8 cellular contexts compared by ENCODE assay signal in the genomic region with DNA sequence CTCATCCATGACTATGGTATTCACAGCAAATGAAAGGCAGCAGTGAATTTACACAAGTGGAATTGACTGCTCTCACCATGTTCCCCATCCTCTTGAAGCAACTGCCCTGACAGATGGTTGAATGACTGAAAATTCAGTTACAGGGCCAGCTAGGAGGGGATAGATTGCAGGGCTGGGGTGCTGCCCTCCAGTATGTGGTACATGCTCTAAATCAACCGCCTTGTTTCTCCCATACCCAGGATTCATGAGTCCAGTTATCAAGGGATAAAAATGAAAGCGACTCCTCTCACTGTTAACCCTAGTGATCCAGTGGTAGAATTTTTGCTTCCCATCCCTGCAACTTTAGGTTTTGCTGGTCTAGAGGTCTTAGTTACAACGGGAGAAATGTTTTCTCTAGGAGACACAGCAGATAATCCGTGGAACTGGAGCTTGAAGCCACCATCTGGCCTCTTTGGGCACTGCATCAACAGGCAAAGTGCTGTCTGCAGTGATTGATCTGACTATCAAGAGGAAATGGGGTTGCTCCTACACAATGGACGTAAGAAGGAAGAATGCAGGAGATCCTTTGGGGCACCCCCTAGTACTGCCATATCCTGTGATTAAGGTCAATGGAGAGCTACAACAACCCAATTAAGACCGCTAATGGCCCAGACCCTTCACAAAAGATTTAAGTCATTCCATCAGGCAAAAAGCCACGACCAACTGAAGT. TPM values are rescaled to one million over a fixed set of nuclear protein-coding genes. Genes with fewer than 3 reads are reported as not detected.
DNase-seq lines count a peak whose midpoint lies in the region; ATAC-seq and TF ChIP-seq lines count a peak whose summit lies in the region.

No MANE protein-coding gene starts in this region.

- H3K27me3 Mint-ChIP-seq in progenitor cell of endocrine pancreas = no peaks in the 10 kb centered on the region

- H3K27ac Mint-ChIP-seq in progenitor cell of endocrine pancreas = no peak overlapping the region

- no peaks in the 10 kb centered on the region for H3K9me3 Mint-ChIP-seq in progenitor cell of endocrine pancreas (ENCODE audit: low read depth)

- H3K9ac ChIP-seq in KMS-11 = no peak overlapping the region

- no peaks in the 10 kb centered on the region for H3K79me2 ChIP-seq in KMS-11 (ENCODE audit: insufficient read depth, low read depth)

- peak overlapping the region; percentile 41; the same call in 1 of the 2 replicates for H2AFZ ChIP-seq in KMS-11 (ENCODE audit: low read depth)

- H3K36me3 ChIP-seq in KMS-11 (ENCODE audit: insufficient read depth) = no peaks in the 10 kb centered on the region

- H3K36me3 Mint-ChIP-seq in progenitor cell of endocrine pancreas (ENCODE audit: insufficient read depth) = peaks cover 3% of the 10 kb centered on the region

- no peaks in the 10 kb centered on the region for H3K27me3 ChIP-seq in KMS-11 (ENCODE audit: insufficient read depth, low read depth)

- H3K4me2 ChIP-seq in KMS-11 = no peak overlapping the region

- peaks cover 15% of the 10 kb centered on the region for H3K4me1 ChIP-seq in KMS-11 (ENCODE audit: low read depth, poor library complexity, severe bottlenecking)

- no peak overlapping the region for H3K4me3 ChIP-seq in KMS-11 (IDR thresholded peaks at IDR 0.05; ENCODE audit: insufficient read depth, low read depth, low read length)

- ATAC-seq in GM18909 (IDR thresholded peaks at IDR 0.05; ENCODE audit: poor library complexity, unreplicated experiment) = peak; percentile 69

- TF ChIP-seq CTCF in KMS-11 (conservative IDR thresholded peaks at IDR 0.05; ENCODE audit: low read depth, low read length) (peak; percentile 87), progenitor cell of endocrine pancreas (IDR thresholded peaks at IDR 0.05; ENCODE audit: unreplicated experiment) (peak; percentile 62)

- peak; percentile 80 for DNase-seq in Ammon's horn (ENCODE audit: low spot score)
- DNase-seq in RKO (ENCODE audit: low spot score) = peak; percentile 70
- peak; percentile 14 for DNase-seq in activated T-helper 9 cell treated with anti-CD3 and anti-CD28 coated beads, Interleukin-2, amount 50 U/mL, for 16 hours (ENCODE audit: low read depth)
- DNase-seq in glomerular endothelial cell (ENCODE audit: extremely low read depth, low read depth, low spot score) = peak; percentile 31
- DNase-seq in progenitor cell of endocrine pancreas (ENCODE audit: low spot score, unreplicated experiment) = peak; percentile 12
- DNase-seq in GF-D8 (lab: John Stamatoyannopoulos, UW) = no peak

- peaks cover 2% of the 10 kb centered on the region for H3K4me1 Mint-ChIP-seq in progenitor cell of endocrine pancreas (ENCODE audit: low read depth)

- no peak overlapping the region for H3K27ac ChIP-seq in KMS-11

- no peak overlapping the region for H3K4me3 Mint-ChIP-seq in progenitor cell of endocrine pancreas (ENCODE audit: low read depth)

- H4K20me1 ChIP-seq in KMS-11 (ENCODE audit: insufficient read depth) = no peaks in the 10 kb centered on the region

RNA-seq across cellular contexts. Expression of a gene that starts 32.0 kb away (rescaled TPM):
- total RNA-seq in glomerular endothelial cell (42.2 and 47.3 TPM in 2 replicates), progenitor cell of endocrine pancreas (48.3 and 51.7 TPM in 2 replicates)

RNA-seq across cellular contexts. Expression of a gene that starts 49.0 kb away (rescaled TPM):
- total RNA-seq in glomerular endothelial cell (12.3 and 15.3 TPM in 2 replicates), progenitor cell of endocrine pancreas (26.7 and 29.8 TPM in 2 replicates)
